In the genomic region with DNA sequence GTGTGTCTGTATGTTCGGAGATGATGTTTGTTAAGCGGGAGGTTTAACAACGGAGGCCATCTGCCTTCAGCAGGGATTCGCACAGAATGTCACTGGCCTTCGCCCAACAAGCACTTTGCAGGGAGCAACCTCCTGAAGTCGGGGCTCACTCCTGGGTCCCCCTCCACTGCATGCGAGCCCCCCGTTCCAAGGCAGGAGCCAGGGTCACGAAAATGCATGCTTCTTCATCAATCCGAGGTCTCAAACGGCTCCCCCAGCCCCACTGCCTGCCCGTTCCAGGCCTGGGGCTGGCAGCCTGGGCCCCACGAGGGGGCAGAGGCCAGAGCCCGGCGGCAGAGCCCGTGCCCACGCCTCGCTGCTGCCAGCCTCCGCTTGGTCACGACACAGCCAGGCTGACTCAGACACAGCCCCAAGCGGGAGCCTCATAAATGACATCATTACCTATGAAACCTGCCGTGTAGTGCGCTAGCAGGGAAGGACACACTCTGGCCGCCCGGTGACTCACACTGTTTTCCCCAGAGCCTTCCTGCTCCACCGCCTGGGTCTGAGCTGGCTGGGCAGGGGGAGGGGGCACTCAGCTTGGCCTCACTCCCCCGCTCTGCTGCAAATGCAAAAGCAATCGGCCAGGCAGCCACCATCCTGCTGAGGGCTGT, we compare ENCODE assay signal across 1 cellular context.
TF ChIP-seq lines count a peak whose summit lies in the region.

No MANE protein-coding gene starts in this region.

TF ChIP-seq in HCT116, 20 proteins besides CTCF, POLR2A, EP300 and RAD21 (continued from another document):
- TF ChIP-seq ZFX (IDR thresholded peaks at IDR 0.05) (no peak), SP1 (IDR thresholded peaks at IDR 0.05; ENCODE audit: low read depth) (peak; percentile 92), CEBPB (IDR thresholded peaks at IDR 0.05; ENCODE audit: low read depth) (no peak; the same call in 1 of the 2 replicates), FOSL1 (IDR thresholded peaks at IDR 0.05; ENCODE audit: low read depth) (peak; percentile 94), EZH2phosphoT487 (IDR thresholded peaks at IDR 0.05; ENCODE audit: borderline replicate concordance) (no peak)
